In the genomic region with DNA sequence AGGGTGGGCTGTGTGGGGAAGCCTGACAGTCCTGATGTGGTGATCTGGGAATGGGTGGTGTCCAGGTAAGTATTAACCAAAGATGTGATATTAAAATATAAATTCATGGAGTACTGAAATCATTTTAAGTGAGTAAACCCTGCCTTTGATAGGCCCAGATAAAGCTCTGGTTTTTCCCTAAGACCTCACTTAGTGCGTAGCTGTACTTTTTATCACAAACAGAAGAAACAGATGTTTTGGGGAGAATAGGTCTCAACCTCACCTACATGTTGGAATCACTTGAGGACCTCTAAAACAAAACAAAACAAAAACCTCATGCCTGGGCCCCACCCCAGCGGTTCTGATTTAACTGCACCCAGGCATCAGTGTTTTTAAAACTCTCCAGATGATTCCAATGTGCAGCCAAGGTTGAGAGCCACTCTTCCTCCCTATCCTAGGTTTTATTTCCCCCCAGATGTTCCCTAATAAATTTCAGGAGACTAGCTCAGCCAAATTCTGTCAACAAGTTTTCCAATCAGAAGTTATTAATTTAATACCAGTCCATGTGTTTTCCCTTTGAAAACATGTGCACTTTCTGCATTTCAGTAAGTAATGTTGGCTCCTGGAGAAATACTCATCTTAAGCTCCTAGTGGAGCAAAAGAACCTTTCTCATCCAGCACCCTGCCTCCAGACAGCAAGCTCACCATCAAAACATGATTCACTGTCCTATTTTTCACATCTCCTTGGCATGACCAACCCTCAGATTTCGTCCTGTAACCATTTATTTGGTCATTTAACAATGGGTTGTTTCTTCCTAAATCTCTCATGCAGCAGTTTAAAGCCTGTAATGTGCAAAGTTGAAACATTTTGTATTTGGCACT, we compare ENCODE assay signal across 1 cellular context.
TF ChIP-seq lines count a peak whose summit lies in the region.

No MANE protein-coding gene starts in this region.

TF ChIP-seq in IMR-90, 13 proteins besides CTCF, POLR2A, EP300 and RAD21:
- TF ChIP-seq SMC3 (IDR thresholded peaks at IDR 0.05; ENCODE audit: low read depth, low read length) (no peak), CEBPB (IDR thresholded peaks at IDR 0.05; ENCODE audit: low read depth, low read length) (no peak), MXI1 (IDR thresholded peaks at IDR 0.05; ENCODE audit: borderline replicate concordance, low read depth, low read length) (no peak), NFE2L2 (IDR thresholded peaks at IDR 0.05; ENCODE audit: low read depth, low read length) (no peak), MAZ (IDR thresholded peaks at IDR 0.05; ENCODE audit: borderline replicate concordance, low read depth, low read length) (no peak), RFX5 (IDR thresholded peaks at IDR 0.05; ENCODE audit: low read depth, low read length) (no peak), MAFK (IDR thresholded peaks at IDR 0.05; ENCODE audit: low read depth, low read length) (no peak), BHLHE40 (IDR thresholded peaks at IDR 0.05; ENCODE audit: low read depth, low read length) (no peak), RCOR1 (IDR thresholded peaks at IDR 0.05; ENCODE audit: insufficient replicate concordance, low read length) (no peak)
- TF ChIP-seq, protein P1, sequence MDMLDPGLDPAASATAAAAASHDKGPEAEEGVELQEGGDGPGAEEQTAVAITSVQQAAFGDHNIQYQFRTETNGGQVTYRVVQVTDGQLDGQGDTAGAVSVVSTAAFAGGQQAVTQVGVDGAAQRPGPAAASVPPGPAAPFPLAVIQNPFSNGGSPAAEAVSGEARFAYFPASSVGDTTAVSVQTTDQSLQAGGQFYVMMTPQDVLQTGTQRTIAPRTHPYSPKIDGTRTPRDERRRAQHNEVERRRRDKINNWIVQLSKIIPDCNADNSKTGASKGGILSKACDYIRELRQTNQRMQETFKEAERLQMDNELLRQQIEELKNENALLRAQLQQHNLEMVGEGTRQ (IDR thresholded peaks at IDR 0.05; ENCODE audit: low read depth, low read length), result no peak
- TF ChIP-seq, protein P2, sequence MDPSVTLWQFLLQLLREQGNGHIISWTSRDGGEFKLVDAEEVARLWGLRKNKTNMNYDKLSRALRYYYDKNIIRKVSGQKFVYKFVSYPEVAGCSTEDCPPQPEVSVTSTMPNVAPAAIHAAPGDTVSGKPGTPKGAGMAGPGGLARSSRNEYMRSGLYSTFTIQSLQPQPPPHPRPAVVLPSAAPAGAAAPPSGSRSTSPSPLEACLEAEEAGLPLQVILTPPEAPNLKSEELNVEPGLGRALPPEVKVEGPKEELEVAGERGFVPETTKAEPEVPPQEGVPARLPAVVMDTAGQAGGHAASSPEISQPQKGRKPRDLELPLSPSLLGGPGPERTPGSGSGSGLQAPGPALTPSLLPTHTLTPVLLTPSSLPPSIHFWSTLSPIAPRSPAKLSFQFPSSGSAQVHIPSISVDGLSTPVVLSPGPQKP (IDR thresholded peaks at IDR 0.05; ENCODE audit: borderline replicate concordance, low read depth, low read length), result no peak
